In genomic region chr2:119491776-119492525, GRCh38 we compare ENCODE assay signal across 2 cellular contexts.
A peak's percentile ranks its signal among the peaks of the same experiment; 100 is the strongest.
TF ChIP-seq lines count a peak whose summit lies in the region.

No MANE protein-coding gene starts in this region.

TF ChIP-seq in HCT116, 20 proteins besides CTCF, POLR2A, EP300 and RAD21 (continued from another document):
- no peak for TF ChIP-seq REST (IDR thresholded peaks at IDR 0.05; ENCODE audit: low read depth)
- TF ChIP-seq ATF3 (IDR thresholded peaks at IDR 0.05), result peak; percentile 70; the same call in 1 of the 2 replicates
- TF ChIP-seq TCF7L2 (IDR thresholded peaks at IDR 0.05; ENCODE audit: borderline replicate concordance, extremely low read depth, insufficient read depth, insufficient read length), result no peak
- peak; percentile 63 for TF ChIP-seq JUND (IDR thresholded peaks at IDR 0.05)
- no peak for TF ChIP-seq POLR2AphosphoS5 (IDR thresholded peaks at IDR 0.05; ENCODE audit: low read depth, low read length)

TF ChIP-seq in WTC11, 78 proteins besides CTCF, POLR2A, EP300 and RAD21 (continued from another document):
- TF ChIP-seq ZSCAN18 (CRISPR knock-in tag; IDR thresholded peaks at IDR 0.05) (no peak), ZNF232 (CRISPR knock-in tag; IDR thresholded peaks at IDR 0.05) (no peak), ZNF219 (CRISPR knock-in tag; IDR thresholded peaks at IDR 0.05; ENCODE audit: borderline replicate concordance) (no peak), SMAD4 (CRISPR knock-in tag; IDR thresholded peaks at IDR 0.05) (no peak), JAZF1 (CRISPR knock-in tag; IDR thresholded peaks at IDR 0.05) (no peak), CREB1 (CRISPR knock-in tag; IDR thresholded peaks at IDR 0.05) (no peak), CREM (CRISPR knock-in tag; IDR thresholded peaks at IDR 0.05) (no peak), ZNF396 (CRISPR knock-in tag; IDR thresholded peaks at IDR 0.05; ENCODE audit: borderline replicate concordance) (no peak), USF2 (CRISPR knock-in tag; IDR thresholded peaks at IDR 0.05) (no peak)
